ENCODE assay signal across 22 cellular contexts in the genomic region with DNA sequence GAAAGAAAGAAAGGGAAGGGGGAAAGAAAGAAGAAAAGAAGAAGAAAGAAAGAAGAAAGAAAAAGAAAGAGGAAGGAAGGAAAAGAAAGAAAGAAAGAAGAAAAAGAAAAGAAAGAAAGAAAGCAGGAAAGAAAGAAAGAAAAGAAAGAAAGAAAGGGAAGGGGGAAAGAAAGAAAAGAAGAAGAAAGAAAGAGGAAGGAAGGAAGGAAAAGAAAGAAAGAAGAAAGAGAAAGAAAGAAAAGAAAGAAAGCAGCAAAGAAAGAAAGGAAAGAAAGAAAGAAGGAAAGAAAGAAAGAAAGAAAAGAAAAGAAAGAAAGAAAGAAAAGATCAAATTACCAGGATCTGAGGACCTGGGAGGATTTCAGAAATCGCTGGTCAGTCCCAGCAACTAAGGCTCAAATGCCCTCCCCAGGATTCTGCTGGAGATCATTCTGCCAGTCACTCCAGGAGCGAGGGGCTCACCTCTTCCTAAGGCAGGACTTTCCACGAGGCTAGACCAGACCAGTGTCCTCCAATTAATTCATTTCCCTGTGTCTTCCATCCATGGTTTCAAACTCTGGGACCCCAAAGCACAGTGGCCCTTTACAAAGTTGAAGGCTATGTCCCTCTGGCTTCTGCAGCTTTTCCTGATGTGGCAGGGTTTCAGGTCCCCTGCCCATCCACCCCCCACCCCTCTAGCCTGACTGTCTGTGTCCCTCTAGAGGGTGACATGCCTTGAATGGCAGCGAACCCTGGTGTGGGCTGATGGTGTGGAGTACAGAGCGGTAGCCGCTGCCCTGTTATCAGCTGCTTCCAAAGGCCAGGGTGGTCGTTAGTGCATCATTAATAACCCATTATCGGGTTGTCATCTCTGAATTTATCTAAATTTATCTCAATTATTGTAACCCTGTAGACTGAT.
"Had no signal": no experiment of that assay in that cellular context is flagged by ENCODE, and none has a peak within 500 bp of the region (broad histone marks: within the 10 kb centered on the region; RNA-seq: fewer than 3 reads in every experiment).

No MANE protein-coding gene starts in this region.

- DNase-seq: activated CD8-positive, alpha-beta memory T cell treated with anti-CD3 and anti-CD28 coated beads, Interleukin-2, amount 50 U/mL, for 48 hours; activated effector memory CD4-positive, alpha-beta T cell treated with anti-CD3 and anti-CD28 coated beads, Interleukin-2, amount 50 U/mL, for 16 hours; activated T-cell treated with anti-CD3 and anti-CD28 coated beads, Interleukin-2, amount 50 U/mL, for 48 hours; effector CD4-positive, alpha-beta T cell; erythroblast; foreskin fibroblast; glutamatergic neuron; immature natural killer cell; naive thymus-derived CD8-positive, alpha-beta T cell; ovary; right cardiac atrium; stimulated activated CD4-positive, alpha-beta T cell treated with anti-CD3 and anti-CD28 coated beads, Interleukin-12 subunit alpha, Interleukin-12 subunit beta, amount 100 ng/mL, for 4 hours; stomach; T-helper 9 cell had no signal

- H3K4me3 Mint-ChIP-seq: immature natural killer cell; mesothelial cell of epicardium; naive thymus-derived CD8-positive, alpha-beta T cell; WTC11 had no signal

- H3K4me1 ChIP-seq: suprapubic skin, tibial nerve had no signal

- H3K27ac Mint-ChIP-seq: mesothelial cell of epicardium, WTC11 had no signal

- ATAC-seq: left lobe of liver; naive thymus-derived CD8-positive, alpha-beta T cell; right cardiac atrium; SK-N-SH treated with all-trans-retinoic acid at 6 μM for 48 hours; WTC11 had no signal

- H3K27ac ChIP-seq: hepatocyte, ovary, stomach, suprapubic skin, tibial nerve had no signal

- H3K36me3 Mint-ChIP-seq: mesothelial cell of epicardium; naive thymus-derived CD8-positive, alpha-beta T cell; WTC11 had no signal

- H3K9me3 Mint-ChIP-seq: immature natural killer cell; mesothelial cell of epicardium; naive thymus-derived CD8-positive, alpha-beta T cell had no signal

- H3K4me3 ChIP-seq: hepatocyte, lung, ovary, stomach, suprapubic skin, tibial nerve had no signal

- H3K36me3 ChIP-seq: ovary, stomach, suprapubic skin, tibial nerve had no signal

- H3K9me3 ChIP-seq: ovary, stomach, suprapubic skin, tibial nerve had no signal
